In the genomic region with DNA sequence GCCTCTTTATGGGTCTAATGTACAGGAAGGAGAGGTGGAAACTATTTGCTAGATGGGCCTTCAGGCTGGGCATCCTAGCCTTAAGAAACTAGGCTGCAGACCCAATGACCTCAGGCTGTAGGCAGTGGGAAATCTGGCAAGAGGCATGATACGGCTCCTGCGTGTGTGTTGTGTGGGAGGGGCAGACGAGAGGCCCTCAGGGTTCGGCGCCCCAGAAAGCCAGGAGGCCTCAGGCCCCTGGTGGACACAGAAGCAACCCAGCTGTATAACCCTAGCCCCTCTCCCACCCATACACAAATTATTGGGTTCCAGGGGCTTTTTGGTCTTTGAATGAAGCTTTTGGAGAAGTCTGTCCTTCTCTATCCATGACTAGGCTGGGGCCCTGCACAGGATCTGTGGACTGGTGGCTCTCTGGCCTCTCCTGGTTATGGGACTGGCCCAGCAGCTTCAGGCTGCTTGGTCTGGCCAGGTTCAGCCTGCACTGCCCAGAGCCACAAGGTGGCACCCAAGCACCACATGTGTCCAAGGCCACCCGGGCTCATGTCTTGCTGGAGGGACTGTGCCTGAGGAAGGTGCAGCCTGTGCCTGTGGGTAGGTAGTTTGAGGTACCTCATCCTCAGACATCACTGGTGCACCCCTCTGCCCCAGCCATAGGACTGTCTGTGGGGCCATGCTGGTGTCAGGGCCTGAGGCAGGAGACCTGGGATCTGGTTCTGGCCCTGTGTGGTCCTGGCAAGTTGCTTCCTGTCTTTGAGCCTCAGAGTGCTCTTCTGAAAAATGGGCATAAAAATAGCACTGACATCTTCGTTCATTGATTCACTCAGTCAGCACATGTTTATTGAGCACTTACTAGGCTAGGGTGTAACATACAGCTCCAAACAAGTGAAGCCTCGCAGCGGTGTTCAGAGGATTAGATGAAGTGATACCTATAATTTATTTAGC, we compare ENCODE assay signal across 8 cellular contexts.
A peak's percentile ranks its signal among the peaks of the same experiment; 100 is the strongest.
DNase-seq lines count a peak whose midpoint lies in the region; ATAC-seq and TF ChIP-seq lines count a peak whose summit lies in the region.

No MANE protein-coding gene starts in this region.

- in situ Hi-C loops in ACHN (cut with HindIII; ENCODE audit: low pct_ligation_motif_present, low pct_unique_long_range_greater_than_20kb, low sequenced_read_pairs): no loop called here

- ATAC-seq in HG02588 (IDR thresholded peaks at IDR 0.05; ENCODE audit: unreplicated experiment) (peak; percentile 80), WTC11 (peak; percentile 89)

- H3K36me3 Mint-ChIP-seq in WTC11: no peaks in the 10 kb centered on the region

- POLR2A ChIA-PET in WTC11 (lab: Charles Lee): no interaction called here

- peak; percentile 52 for DNase-seq in ACHN
- peak; percentile 72 for DNase-seq in GM10266 (ENCODE audit: extremely low spot score)
- DNase-seq in NCI-H1092 (lab: John Stamatoyannopoulos, UW): peak; percentile 14
- peak; percentile 71 for DNase-seq in WTC11 (ENCODE audit: low spot score)
- DNase-seq in foreskin fibroblast: peak; percentile 44 to 80
- peak; percentile 22 for DNase-seq in pons (ENCODE audit: low spot score)
- DNase-seq in GOT3 (lab: John Stamatoyannopoulos, UW): no peak

- CTCF ChIA-PET in WTC11 (lab: Charles Lee): interaction anchor here (0.6 to 2.9 kb wide), 11 partner anchors 14 to 455 kb away, joined by 3 to 19 read pairs (median 4); a partner anchor contains a TSS

- TF ChIP-seq CTCF in GM10266 (IDR thresholded peaks at IDR 0.05; ENCODE audit: control insufficient read depth, insufficient read depth, low read depth, missing control alignments): peak; percentile 87
- TF ChIP-seq CTCF in WTC11 (IDR thresholded peaks at IDR 0.05): peak; percentile 37; the same call in 1 of the 2 replicates
- TF ChIP-seq CTCF in foreskin fibroblast (IDR thresholded peaks at IDR 0.05; ENCODE audit: low read depth, low read length): peak; percentile 82

- no peak overlapping the region for H3K4me3 Mint-ChIP-seq in WTC11

- no peak overlapping the region for H3K4me3 ChIP-seq in foreskin fibroblast (ENCODE audit: low read depth in 1 of 2, low read length in 2 of 2)

- no peak overlapping the region for H3K27ac Mint-ChIP-seq in WTC11

- H3K27me3 Mint-ChIP-seq in WTC11 (ENCODE audit: low read depth): no peaks in the 10 kb centered on the region; the same call in 1 of the 2 replicates

- H3K9me3 Mint-ChIP-seq in WTC11: no peaks in the 10 kb centered on the region

- H3K4me1 Mint-ChIP-seq in WTC11: no peaks in the 10 kb centered on the region

TF ChIP-seq in WTC11, 78 proteins besides CTCF, POLR2A, EP300 and RAD21:
- TF ChIP-seq NFATC4 (CRISPR knock-in tag; IDR thresholded peaks at IDR 0.05) (no peak), ZNF121 (CRISPR knock-in tag; IDR thresholded peaks at IDR 0.05) (peak; percentile 47; the same call in 1 of the 2 replicates), TEAD4 (CRISPR knock-in tag; IDR thresholded peaks at IDR 0.05) (no peak), JAZF1 (CRISPR knock-in tag; IDR thresholded peaks at IDR 0.05) (no peak), ELF4 (CRISPR knock-in tag; IDR thresholded peaks at IDR 0.05; ENCODE audit: low read depth) (no peak), SMAD4 (CRISPR knock-in tag; IDR thresholded peaks at IDR 0.05) (no peak), ZNF317 (CRISPR knock-in tag; IDR thresholded peaks at IDR 0.05; ENCODE audit: borderline replicate concordance, low read depth) (no peak), GTF2I (CRISPR knock-in tag; conservative IDR thresholded peaks at IDR 0.05) (0 out of 2 replicates have a peak, but pooled peaks have one; percentile 45), MXD4 (CRISPR knock-in tag; IDR thresholded peaks at IDR 0.05; ENCODE audit: borderline replicate concordance) (no peak)

Comparison
In these comparisons a context has a peak if more than half of its experiments do, and no peak if none do; other contexts are left out.
1. CTCF ChIP-seq: peak in every context shown above with its lines; median percentile 87 in GM10266; 82 in foreskin fibroblast; 37 in WTC11.